1 cellular context compared by ENCODE assay signal in the genomic region with DNA sequence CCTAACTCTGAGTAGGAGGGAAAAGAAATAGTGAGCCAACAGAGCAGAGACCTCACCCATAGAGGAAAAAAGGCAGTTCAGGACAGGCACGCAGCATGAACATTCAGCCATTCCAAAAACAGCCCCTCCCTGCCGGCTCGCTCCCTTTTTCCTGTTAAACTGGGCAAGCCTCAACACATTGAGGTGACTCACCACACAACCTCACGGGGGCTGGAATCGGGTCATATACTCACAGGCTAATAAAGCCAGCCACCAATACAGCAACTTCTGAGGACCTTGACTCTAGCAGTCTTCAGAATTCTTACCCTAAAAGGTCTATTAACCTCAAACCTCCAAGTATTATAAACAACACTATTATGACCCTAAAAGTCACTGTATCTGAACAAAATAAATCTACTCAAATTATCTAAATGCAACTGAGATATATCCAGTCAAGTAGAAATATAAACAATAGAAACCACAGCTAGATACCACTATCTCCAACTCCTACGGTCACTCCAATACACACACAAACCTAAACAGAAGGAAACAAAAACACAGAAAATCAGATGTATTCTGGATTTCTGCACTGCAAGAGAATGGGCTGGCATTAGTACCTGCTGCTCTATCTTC.
TF ChIP-seq lines count a peak whose summit lies in the region.

No MANE protein-coding gene starts in this region.

TF ChIP-seq in HEK293, 187 proteins besides CTCF, POLR2A, EP300 and RAD21 (continued from another document and continues in another):
- TF ChIP-seq, protein P1, sequence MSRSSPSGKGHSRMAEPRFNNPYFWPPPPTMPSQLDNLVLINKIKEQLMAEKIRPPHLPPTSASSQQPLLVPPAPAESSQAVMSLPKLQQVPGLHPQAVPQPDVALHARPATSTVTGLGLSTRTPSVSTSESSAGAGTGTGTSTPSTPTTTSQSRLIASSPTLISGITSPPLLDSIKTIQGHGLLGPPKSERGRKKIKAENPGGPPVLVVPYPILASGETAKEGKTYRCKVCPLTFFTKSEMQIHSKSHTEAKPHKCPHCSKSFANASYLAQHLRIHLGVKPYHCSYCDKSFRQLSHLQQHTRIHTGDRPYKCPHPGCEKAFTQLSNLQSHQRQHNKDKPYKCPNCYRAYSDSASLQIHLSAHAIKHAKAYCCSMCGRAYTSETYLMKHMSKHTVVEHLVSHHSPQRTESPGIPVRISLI (tag by site-specific recombination; IDR thresholded peaks at IDR 0.05): peak; percentile 61; the same call in 1 of the 2 replicates
- no peak for TF ChIP-seq ZNF701 (tag by site-specific recombination; IDR thresholded peaks at IDR 0.05)
- TF ChIP-seq, protein P2, sequence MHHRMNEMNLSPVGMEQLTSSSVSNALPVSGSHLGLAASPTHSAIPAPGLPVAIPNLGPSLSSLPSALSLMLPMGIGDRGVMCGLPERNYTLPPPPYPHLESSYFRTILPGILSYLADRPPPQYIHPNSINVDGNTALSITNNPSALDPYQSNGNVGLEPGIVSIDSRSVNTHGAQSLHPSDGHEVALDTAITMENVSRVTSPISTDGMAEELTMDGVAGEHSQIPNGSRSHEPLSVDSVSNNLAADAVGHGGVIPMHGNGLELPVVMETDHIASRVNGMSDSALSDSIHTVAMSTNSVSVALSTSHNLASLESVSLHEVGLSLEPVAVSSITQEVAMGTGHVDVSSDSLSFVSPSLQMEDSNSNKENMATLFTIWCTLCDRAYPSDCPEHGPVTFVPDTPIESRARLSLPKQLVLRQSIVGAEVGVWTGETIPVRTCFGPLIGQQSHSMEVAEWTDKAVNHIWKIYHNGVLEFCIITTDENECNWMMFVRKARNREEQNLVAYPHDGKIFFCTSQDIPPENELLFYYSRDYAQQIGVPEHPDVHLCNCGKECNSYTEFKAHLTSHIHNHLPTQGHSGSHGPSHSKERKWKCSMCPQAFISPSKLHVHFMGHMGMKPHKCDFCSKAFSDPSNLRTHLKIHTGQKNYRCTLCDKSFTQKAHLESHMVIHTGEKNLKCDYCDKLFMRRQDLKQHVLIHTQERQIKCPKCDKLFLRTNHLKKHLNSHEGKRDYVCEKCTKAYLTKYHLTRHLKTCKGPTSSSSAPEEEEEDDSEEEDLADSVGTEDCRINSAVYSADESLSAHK (tag by site-specific recombination; IDR thresholded peaks at IDR 0.05): peak; percentile 57; the same call in 1 of the 2 replicates
- TF ChIP-seq ZNF174 (tag by site-specific recombination; IDR thresholded peaks at IDR 0.05): no peak
- TF ChIP-seq SP7 (tag by site-specific recombination; IDR thresholded peaks at IDR 0.05): peak; percentile 71
- TF ChIP-seq ZNF394 (tag by site-specific recombination; IDR thresholded peaks at IDR 0.05; ENCODE audit: borderline replicate concordance): peak; percentile 25; the same call in 1 of the 2 replicates
- TF ChIP-seq, protein P3, sequence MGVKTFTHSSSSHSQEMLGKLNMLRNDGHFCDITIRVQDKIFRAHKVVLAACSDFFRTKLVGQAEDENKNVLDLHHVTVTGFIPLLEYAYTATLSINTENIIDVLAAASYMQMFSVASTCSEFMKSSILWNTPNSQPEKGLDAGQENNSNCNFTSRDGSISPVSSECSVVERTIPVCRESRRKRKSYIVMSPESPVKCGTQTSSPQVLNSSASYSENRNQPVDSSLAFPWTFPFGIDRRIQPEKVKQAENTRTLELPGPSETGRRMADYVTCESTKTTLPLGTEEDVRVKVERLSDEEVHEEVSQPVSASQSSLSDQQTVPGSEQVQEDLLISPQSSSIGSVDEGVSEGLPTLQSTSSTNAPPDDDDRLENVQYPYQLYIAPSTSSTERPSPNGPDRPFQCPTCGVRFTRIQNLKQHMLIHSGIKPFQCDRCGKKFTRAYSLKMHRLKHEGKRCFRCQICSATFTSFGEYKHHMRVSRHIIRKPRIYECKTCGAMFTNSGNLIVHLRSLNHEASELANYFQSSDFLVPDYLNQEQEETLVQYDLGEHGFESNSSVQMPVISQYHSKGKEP (tag by site-specific recombination; IDR thresholded peaks at IDR 0.05): peak; percentile 26; the same call in 1 of the 2 replicates
- TF ChIP-seq SCRT1 (tag by site-specific recombination; IDR thresholded peaks at IDR 0.05; ENCODE audit: borderline replicate concordance): 0 out of 2 replicates have a peak, but pooled peaks have one; percentile 24
- no peak for TF ChIP-seq ZNF830 (tag by site-specific recombination; IDR thresholded peaks at IDR 0.05; ENCODE audit: low read depth)
- peak; percentile 80 for TF ChIP-seq ZNF629 (tag by site-specific recombination; IDR thresholded peaks at IDR 0.05)
- no peak for TF ChIP-seq ZNF560 (tag by site-specific recombination; IDR thresholded peaks at IDR 0.05; ENCODE audit: borderline replicate concordance)
- TF ChIP-seq ZNF335 (tag by site-specific recombination; conservative IDR thresholded peaks at IDR 0.05): peak; percentile 64
- TF ChIP-seq TCF7L2 (IDR thresholded peaks at IDR 0.05; ENCODE audit: borderline replicate concordance, low read depth, low read length): no peak
- TF ChIP-seq ZNF114 (tag by site-specific recombination; IDR thresholded peaks at IDR 0.05): no peak
- TF ChIP-seq ZNF626 (tag by site-specific recombination; IDR thresholded peaks at IDR 0.05): no peak
- no peak for TF ChIP-seq ZNF169 (tag by site-specific recombination; IDR thresholded peaks at IDR 0.05)
- TF ChIP-seq ZNF654 (tag by site-specific recombination; IDR thresholded peaks at IDR 0.05; ENCODE audit: low read depth): no peak
- no peak for TF ChIP-seq ZNF76 (tag by site-specific recombination; IDR thresholded peaks at IDR 0.05; ENCODE audit: borderline replicate concordance, low read depth)
- no peak for TF ChIP-seq ZNF707 (tag by site-specific recombination; IDR thresholded peaks at IDR 0.05)
- no peak for TF ChIP-seq ZNF302 (tag by site-specific recombination; IDR thresholded peaks at IDR 0.05; ENCODE audit: low read depth)
- TF ChIP-seq MEIS1 (CRISPR knock-in tag; IDR thresholded peaks at IDR 0.05; ENCODE audit: borderline replicate concordance): no peak
- TF ChIP-seq ZNF266 (tag by site-specific recombination; IDR thresholded peaks at IDR 0.05; ENCODE audit: low read depth): no peak
- 0 out of 2 replicates have a peak, but pooled peaks have one; percentile 6 for TF ChIP-seq ZNF664 (tag by site-specific recombination; IDR thresholded peaks at IDR 0.05)
- TF ChIP-seq ZNF138 (tag by site-specific recombination; IDR thresholded peaks at IDR 0.05; ENCODE audit: borderline replicate concordance): no peak
- TF ChIP-seq FEZF1 (tag by site-specific recombination; IDR thresholded peaks at IDR 0.05): peak; percentile 95
- TF ChIP-seq ZNF211 (tag by site-specific recombination; IDR thresholded peaks at IDR 0.05; ENCODE audit: low read depth): no peak
- TF ChIP-seq ZNF350 (tag by site-specific recombination; IDR thresholded peaks at IDR 0.05): no peak
- no peak for TF ChIP-seq ZNF585B (tag by site-specific recombination; IDR thresholded peaks at IDR 0.05)
- TF ChIP-seq HOXA7 (CRISPR knock-in tag; IDR thresholded peaks at IDR 0.05; ENCODE audit: borderline replicate concordance): no peak
- peak; percentile 77 for TF ChIP-seq ZEB2 (tag by site-specific recombination; IDR thresholded peaks at IDR 0.05)
- TF ChIP-seq ZNF521 (tag by site-specific recombination; IDR thresholded peaks at IDR 0.05): no peak
- TF ChIP-seq ZNF24 (tag by site-specific recombination; IDR thresholded peaks at IDR 0.05): no peak; the same call in 1 of the 2 replicates
- peak; percentile 32 for TF ChIP-seq ZNF558 (tag by site-specific recombination; IDR thresholded peaks at IDR 0.05)
- TF ChIP-seq BCL11A (tag by site-specific recombination; IDR thresholded peaks at IDR 0.05; ENCODE audit: low read depth): peak; percentile 74; the same call in 1 of the 2 replicates
- no peak for TF ChIP-seq ZNF311 (tag by site-specific recombination; IDR thresholded peaks at IDR 0.05; ENCODE audit: borderline replicate concordance)
- 0 out of 2 replicates have a peak, but pooled peaks have one; percentile 16 for TF ChIP-seq KLF1 (tag by site-specific recombination; IDR thresholded peaks at IDR 0.05)
- TF ChIP-seq, protein P4, sequence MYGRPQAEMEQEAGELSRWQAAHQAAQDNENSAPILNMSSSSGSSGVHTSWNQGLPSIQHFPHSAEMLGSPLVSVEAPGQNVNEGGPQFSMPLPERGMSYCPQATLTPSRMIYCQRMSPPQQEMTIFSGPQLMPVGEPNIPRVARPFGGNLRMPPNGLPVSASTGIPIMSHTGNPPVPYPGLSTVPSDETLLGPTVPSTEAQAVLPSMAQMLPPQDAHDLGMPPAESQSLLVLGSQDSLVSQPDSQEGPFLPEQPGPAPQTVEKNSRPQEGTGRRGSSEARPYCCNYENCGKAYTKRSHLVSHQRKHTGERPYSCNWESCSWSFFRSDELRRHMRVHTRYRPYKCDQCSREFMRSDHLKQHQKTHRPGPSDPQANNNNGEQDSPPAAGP (tag by site-specific recombination; IDR thresholded peaks at IDR 0.05): peak; percentile 78
- TF ChIP-seq HOXD13 (CRISPR knock-in tag; IDR thresholded peaks at IDR 0.05; ENCODE audit: borderline replicate concordance): peak; percentile 81; the same call in 1 of the 2 replicates
- TF ChIP-seq, protein P5, sequence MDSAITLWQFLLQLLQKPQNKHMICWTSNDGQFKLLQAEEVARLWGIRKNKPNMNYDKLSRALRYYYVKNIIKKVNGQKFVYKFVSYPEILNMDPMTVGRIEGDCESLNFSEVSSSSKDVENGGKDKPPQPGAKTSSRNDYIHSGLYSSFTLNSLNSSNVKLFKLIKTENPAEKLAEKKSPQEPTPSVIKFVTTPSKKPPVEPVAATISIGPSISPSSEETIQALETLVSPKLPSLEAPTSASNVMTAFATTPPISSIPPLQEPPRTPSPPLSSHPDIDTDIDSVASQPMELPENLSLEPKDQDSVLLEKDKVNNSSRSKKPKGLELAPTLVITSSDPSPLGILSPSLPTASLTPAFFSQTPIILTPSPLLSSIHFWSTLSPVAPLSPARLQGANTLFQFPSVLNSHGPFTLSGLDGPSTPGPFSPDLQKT (IDR thresholded peaks at IDR 0.05; ENCODE audit: borderline replicate concordance, low read depth, low read length): no peak
- TF ChIP-seq, protein P6, sequence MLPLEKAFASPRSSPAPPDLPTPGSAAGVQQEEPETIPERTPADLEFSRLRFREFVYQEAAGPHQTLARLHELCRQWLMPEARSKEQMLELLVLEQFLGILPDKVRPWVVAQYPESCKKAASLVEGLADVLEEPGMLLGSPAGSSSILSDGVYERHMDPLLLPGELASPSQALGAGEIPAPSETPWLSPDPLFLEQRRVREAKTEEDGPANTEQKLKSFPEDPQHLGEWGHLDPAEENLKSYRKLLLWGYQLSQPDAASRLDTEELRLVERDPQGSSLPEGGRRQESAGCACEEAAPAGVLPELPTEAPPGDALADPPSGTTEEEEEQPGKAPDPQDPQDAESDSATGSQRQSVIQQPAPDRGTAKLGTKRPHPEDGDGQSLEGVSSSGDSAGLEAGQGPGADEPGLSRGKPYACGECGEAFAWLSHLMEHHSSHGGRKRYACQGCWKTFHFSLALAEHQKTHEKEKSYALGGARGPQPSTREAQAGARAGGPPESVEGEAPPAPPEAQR (tag by site-specific recombination; IDR thresholded peaks at IDR 0.05): no peak
- no peak for TF ChIP-seq BCL11B (tag by site-specific recombination; IDR thresholded peaks at IDR 0.05; ENCODE audit: low read depth)
- TF ChIP-seq, protein P7, sequence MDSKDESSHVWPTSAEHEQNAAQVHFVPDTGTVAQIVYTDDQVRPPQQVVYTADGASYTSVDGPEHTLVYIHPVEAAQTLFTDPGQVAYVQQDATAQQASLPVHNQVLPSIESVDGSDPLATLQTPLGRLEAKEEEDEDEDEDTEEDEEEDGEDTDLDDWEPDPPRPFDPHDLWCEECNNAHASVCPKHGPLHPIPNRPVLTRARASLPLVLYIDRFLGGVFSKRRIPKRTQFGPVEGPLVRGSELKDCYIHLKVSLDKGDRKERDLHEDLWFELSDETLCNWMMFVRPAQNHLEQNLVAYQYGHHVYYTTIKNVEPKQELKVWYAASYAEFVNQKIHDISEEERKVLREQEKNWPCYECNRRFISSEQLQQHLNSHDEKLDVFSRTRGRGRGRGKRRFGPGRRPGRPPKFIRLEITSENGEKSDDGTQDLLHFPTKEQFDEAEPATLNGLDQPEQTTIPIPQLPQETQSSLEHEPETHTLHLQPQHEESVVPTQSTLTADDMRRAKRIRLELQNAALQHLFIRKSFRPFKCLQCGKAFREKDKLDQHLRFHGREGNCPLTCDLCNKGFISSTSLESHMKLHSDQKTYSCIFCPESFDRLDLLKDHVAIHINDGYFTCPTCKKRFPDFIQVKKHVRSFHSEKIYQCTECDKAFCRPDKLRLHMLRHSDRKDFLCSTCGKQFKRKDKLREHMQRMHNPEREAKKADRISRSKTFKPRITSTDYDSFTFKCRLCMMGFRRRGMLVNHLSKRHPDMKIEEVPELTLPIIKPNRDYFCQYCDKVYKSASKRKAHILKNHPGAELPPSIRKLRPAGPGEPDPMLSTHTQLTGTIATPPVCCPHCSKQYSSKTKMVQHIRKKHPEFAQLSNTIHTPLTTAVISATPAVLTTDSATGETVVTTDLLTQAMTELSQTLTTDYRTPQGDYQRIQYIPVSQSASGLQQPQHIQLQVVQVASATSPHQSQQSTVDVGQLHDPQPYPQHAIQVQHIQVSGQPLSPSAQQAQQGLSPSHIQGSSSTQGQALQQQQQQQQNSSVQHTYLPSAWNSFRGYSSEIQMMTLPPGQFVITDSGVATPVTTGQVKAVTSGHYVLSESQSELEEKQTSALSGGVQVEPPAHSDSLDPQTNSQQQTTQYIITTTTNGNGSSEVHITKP (tag by site-specific recombination; IDR thresholded peaks at IDR 0.05): peak; percentile 50
- peak; percentile 95 for TF ChIP-seq ZNF341 (tag by site-specific recombination; IDR thresholded peaks at IDR 0.05; ENCODE audit: low read depth)
- no peak for TF ChIP-seq HOXC10 (CRISPR knock-in tag; IDR thresholded peaks at IDR 0.05)
- no peak; the same call in 1 of the 2 replicates for TF ChIP-seq ZNF600 (tag by site-specific recombination; IDR thresholded peaks at IDR 0.05)
- TF ChIP-seq ZSCAN16 (tag by site-specific recombination; IDR thresholded peaks at IDR 0.05): 0 out of 2 replicates have a peak, but pooled peaks have one; percentile 44
- TF ChIP-seq ZNF670 (tag by site-specific recombination; IDR thresholded peaks at IDR 0.05; ENCODE audit: low read depth): no peak
- TF ChIP-seq ZNF555 (tag by site-specific recombination; conservative IDR thresholded peaks at IDR 0.05): no peak
- TF ChIP-seq, protein P8, sequence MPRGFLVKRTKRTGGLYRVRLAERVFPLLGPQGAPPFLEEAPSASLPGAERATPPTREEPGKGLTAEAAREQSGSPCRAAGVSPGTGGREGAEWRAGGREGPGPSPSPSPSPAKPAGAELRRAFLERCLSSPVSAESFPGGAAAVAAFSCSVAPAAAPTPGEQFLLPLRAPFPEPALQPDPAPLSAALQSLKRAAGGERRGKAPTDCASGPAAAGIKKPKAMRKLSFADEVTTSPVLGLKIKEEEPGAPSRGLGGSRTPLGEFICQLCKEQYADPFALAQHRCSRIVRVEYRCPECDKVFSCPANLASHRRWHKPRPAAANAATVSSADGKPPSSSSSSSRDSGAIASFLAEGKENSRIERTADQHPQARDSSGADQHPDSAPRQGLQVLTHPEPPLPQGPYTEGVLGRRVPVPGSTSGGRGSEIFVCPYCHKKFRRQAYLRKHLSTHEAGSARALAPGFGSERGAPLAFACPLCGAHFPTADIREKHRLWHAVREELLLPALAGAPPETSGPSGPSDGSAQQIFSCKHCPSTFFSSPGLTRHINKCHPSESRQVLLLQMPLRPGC (tag by site-specific recombination; IDR thresholded peaks at IDR 0.05): peak; percentile 35; the same call in 1 of the 2 replicates
- TF ChIP-seq ZFP69B (tag by site-specific recombination; IDR thresholded peaks at IDR 0.05): peak; percentile 59; the same call in 1 of the 2 replicates
- TF ChIP-seq PRDM1 (tag by site-specific recombination; IDR thresholded peaks at IDR 0.05): no peak
